In the genomic region with DNA sequence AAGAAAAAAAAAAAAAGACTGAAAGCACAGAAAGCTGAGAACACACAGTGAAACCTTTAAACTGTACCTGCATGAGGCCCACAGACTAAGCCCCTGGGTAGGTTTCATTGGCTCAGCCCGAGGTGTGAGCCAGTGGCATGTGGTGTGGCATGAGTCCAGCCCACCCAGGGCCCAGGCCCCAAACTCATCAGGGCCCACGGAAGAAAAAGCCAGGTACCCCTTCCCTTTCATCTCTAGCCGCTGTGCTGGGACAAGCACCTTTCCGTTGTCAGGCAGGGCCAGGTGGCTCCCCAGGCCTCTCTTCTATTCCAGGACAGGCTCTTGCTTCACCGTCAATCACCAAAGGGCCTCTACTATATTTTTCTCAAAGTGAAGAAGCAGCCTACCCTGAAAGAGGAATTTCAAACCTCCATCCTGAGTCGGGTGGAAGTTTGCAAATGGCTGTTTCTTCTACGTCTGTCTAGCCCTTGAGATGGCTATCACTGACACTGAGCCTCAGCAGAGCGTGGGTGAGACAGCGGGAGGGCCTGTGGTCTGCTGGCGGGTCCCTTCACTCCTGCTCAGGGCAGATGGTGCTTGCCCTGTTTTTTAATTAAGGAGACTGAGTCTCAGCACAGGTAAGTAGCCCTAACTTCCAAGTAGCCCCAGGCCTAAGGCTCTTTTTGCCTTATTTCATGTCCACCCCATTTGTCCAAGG, we compare ENCODE assay signal across 1 cellular context.
TF ChIP-seq lines count a peak whose summit lies in the region.

No MANE protein-coding gene starts in this region.

TF ChIP-seq in HepG2, 621 proteins besides CTCF, POLR2A, EP300 and RAD21:
- no peak for TF ChIP-seq IKZF4 (CRISPR knock-in tag; IDR thresholded peaks at IDR 0.05; ENCODE audit: borderline replicate concordance, low read depth, not compliant biosample characterization)
- TF ChIP-seq, protein P1, sequence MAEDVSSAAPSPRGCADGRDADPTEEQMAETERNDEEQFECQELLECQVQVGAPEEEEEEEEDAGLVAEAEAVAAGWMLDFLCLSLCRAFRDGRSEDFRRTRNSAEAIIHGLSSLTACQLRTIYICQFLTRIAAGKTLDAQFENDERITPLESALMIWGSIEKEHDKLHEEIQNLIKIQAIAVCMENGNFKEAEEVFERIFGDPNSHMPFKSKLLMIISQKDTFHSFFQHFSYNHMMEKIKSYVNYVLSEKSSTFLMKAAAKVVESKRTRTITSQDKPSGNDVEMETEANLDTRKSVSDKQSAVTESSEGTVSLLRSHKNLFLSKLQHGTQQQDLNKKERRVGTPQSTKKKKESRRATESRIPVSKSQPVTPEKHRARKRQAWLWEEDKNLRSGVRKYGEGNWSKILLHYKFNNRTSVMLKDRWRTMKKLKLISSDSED (CRISPR knock-in tag; IDR thresholded peaks at IDR 0.05), result no peak
- no peak for TF ChIP-seq ZC3H13 (CRISPR knock-in tag; IDR thresholded peaks at IDR 0.05)
- no peak for TF ChIP-seq PHF8 (CRISPR knock-in tag; IDR thresholded peaks at IDR 0.05)
- TF ChIP-seq, protein P2, sequence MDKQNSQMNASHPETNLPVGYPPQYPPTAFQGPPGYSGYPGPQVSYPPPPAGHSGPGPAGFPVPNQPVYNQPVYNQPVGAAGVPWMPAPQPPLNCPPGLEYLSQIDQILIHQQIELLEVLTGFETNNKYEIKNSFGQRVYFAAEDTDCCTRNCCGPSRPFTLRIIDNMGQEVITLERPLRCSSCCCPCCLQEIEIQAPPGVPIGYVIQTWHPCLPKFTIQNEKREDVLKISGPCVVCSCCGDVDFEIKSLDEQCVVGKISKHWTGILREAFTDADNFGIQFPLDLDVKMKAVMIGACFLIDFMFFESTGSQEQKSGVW (CRISPR knock-in tag; IDR thresholded peaks at IDR 0.05; ENCODE audit: borderline replicate concordance), result no peak
- no peak for TF ChIP-seq ZNF20 (CRISPR knock-in tag; IDR thresholded peaks at IDR 0.05)
- TF ChIP-seq, protein P3, sequence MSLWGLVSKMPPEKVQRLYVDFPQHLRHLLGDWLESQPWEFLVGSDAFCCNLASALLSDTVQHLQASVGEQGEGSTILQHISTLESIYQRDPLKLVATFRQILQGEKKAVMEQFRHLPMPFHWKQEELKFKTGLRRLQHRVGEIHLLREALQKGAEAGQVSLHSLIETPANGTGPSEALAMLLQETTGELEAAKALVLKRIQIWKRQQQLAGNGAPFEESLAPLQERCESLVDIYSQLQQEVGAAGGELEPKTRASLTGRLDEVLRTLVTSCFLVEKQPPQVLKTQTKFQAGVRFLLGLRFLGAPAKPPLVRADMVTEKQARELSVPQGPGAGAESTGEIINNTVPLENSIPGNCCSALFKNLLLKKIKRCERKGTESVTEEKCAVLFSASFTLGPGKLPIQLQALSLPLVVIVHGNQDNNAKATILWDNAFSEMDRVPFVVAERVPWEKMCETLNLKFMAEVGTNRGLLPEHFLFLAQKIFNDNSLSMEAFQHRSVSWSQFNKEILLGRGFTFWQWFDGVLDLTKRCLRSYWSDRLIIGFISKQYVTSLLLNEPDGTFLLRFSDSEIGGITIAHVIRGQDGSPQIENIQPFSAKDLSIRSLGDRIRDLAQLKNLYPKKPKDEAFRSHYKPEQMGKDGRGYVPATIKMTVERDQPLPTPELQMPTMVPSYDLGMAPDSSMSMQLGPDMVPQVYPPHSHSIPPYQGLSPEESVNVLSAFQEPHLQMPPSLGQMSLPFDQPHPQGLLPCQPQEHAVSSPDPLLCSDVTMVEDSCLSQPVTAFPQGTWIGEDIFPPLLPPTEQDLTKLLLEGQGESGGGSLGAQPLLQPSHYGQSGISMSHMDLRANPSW (CRISPR knock-in tag; IDR thresholded peaks at IDR 0.05; ENCODE audit: borderline replicate concordance), result no peak
- TF ChIP-seq, protein P4, sequence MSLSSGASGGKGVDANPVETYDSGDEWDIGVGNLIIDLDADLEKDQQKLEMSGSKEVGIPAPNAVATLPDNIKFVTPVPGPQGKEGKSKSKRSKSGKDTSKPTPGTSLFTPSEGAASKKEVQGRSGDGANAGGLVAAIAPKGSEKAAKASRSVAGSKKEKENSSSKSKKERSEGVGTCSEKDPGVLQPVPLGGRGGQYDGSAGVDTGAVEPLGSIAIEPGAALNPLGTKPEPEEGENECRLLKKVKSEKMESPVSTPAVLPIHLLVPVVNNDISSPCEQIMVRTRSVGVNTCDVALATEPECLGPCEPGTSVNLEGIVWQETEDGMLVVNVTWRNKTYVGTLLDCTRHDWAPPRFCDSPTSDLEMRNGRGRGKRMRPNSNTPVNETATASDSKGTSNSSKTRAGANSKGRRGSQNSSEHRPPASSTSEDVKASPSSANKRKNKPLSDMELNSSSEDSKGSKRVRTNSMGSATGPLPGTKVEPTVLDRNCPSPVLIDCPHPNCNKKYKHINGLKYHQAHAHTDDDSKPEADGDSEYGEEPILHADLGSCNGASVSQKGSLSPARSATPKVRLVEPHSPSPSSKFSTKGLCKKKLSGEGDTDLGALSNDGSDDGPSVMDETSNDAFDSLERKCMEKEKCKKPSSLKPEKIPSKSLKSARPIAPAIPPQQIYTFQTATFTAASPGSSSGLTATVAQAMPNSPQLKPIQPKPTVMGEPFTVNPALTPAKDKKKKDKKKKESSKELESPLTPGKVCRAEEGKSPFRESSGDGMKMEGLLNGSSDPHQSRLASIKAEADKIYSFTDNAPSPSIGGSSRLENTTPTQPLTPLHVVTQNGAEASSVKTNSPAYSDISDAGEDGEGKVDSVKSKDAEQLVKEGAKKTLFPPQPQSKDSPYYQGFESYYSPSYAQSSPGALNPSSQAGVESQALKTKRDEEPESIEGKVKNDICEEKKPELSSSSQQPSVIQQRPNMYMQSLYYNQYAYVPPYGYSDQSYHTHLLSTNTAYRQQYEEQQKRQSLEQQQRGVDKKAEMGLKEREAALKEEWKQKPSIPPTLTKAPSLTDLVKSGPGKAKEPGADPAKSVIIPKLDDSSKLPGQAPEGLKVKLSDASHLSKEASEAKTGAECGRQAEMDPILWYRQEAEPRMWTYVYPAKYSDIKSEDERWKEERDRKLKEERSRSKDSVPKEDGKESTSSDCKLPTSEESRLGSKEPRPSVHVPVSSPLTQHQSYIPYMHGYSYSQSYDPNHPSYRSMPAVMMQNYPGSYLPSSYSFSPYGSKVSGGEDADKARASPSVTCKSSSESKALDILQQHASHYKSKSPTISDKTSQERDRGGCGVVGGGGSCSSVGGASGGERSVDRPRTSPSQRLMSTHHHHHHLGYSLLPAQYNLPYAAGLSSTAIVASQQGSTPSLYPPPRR (CRISPR knock-in tag; IDR thresholded peaks at IDR 0.05; ENCODE audit: borderline replicate concordance), result no peak
- TF ChIP-seq PHB2 (IDR thresholded peaks at IDR 0.05; ENCODE audit: partially characterized antibody), result no peak
- no peak for TF ChIP-seq TBX3 (IDR thresholded peaks at IDR 0.05; ENCODE audit: borderline replicate concordance)
- TF ChIP-seq ZNF761 (CRISPR knock-in tag; conservative IDR thresholded peaks at IDR 0.05), result no peak
